ENCODE assay signal across 15 cellular contexts in the genomic region with DNA sequence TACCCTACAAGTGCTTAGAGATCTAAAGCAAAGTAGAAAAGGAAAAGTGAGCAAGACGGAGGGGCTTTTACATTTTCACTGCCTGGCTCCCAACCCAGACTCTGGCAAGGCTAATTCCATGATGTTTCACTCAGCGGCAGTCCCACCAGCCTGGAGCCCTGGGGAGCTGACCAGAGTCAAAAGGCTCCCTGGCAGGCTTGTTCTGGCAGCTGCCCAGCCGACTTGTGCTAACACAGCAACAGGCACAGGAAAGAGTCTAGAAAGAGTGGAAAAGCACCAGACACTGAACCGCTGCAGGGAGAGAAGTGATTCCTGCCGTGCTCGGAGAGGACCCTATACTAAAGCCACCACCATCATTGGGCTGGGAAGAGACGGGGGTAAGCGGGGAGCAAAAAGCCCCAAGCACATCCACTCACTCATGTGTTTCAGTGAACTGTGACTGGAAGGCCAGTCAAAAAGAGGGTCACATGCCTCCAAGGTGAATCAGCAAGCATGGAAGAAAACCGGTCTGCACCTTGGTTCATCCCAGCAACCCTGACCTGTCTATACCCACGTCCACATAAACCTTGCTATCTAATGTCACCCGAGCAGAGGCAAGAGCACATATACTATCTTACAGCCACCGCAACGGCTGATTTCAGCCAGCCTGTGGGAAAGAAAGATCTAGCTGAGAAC. TPM values are rescaled to one million over a fixed set of nuclear protein-coding genes. Genes with fewer than 3 reads are reported as not detected.
DNase-seq lines count a peak whose midpoint lies in the region; ATAC-seq, FAIRE-seq and TF ChIP-seq lines count a peak whose summit lies in the region.
"Had no signal": no experiment of that assay in that cellular context is flagged by ENCODE, and none has a peak within 500 bp of the region (broad histone marks: within the 10 kb centered on the region; RNA-seq: fewer than 3 reads in every experiment).

No MANE protein-coding gene starts in this region.

- no peak overlapping the region for H3K4me3 Mint-ChIP-seq in HFFc6
- H3K4me3 Mint-ChIP-seq: activated naive CD4-positive, alpha-beta T cell treated with anti-CD3 and anti-CD28 coated beads, Interleukin-2, amount 50 U/mL, for 24 hours; mesothelial cell of epicardium had no signal

- ATAC-seq in left lobe of liver = peak; percentile 72

- intact Hi-C loops in endothelial cell of umbilical vein (cut with micrococcal nuclease) = loop anchor here (1.0 to 10.0 kb wide), 7 partner anchors 8 to 711 kb away; a partner anchor contains a TSS
- intact Hi-C loops in testis (cut with DNase I; ENCODE audit: low total_unique reads) = loop anchor here (5.0 kb wide), 1 partner anchor 59 kb away; a partner anchor contains a TSS

- H3K4me1 ChIP-seq in adipocyte (ENCODE audit: control insufficient read depth, insufficient read depth, low read length) = peaks cover 10% of the 10 kb centered on the region
- H3K4me1 ChIP-seq in endothelial cell of umbilical vein (ENCODE audit: control insufficient read depth, extremely low read depth, insufficient read depth, low read length) = peaks cover 13% of the 10 kb centered on the region
- H3K4me1 ChIP-seq in testis = peaks cover 6% of the 10 kb centered on the region
- H3K4me1 ChIP-seq: SJSA1 had no signal

- no peaks in the 10 kb centered on the region; the same call in none of the 2 replicates for H3K27me3 Mint-ChIP-seq in HFFc6 (ENCODE audit: insufficient read depth)
- H3K27me3 Mint-ChIP-seq: activated naive CD4-positive, alpha-beta T cell treated with anti-CD3 and anti-CD28 coated beads, Interleukin-2, amount 50 U/mL, for 24 hours had no signal

- 71 to 81% methylated on average over 11 to 12 of the region's 13 CpGs for WGBS in testis, 2 donors

- H3K27ac Mint-ChIP-seq in HFFc6 = no peak overlapping the region
- H3K27ac Mint-ChIP-seq: mesothelial cell of epicardium had no signal

- H3K36me3 ChIP-seq in adipocyte (ENCODE audit: control insufficient read depth, insufficient read depth, low read length, severe bottlenecking) (peaks cover 43% of the 10 kb centered on the region), endothelial cell of umbilical vein (ENCODE audit: control insufficient read depth in 2 of 2, extremely low read depth in 1 of 2, insufficient read depth in 2 of 2, low read length in 2 of 2) (peaks cover 6 to 10% of the 10 kb centered on the region in 2 experiments), testis (ENCODE audit: low read depth, missing control alignments) (no peaks in the 10 kb centered on the region)

- H3K4me3 ChIP-seq in adipocyte (ENCODE audit: low read length) (no peak overlapping the region), endothelial cell of umbilical vein (replicated peaks in 1 of 3; ENCODE audit: insufficient read depth in 1 of 3, low read depth in 1 of 3, low read length in 3 of 3) (no peak overlapping the region), testis (no peak overlapping the region)
- H3K4me3 ChIP-seq: SJSA1 had no signal

- H3K9me3 Mint-ChIP-seq in HFFc6 = no peaks in the 10 kb centered on the region
- H3K9me3 Mint-ChIP-seq: activated naive CD4-positive, alpha-beta T cell treated with anti-CD3 and anti-CD28 coated beads, Interleukin-2, amount 50 U/mL, for 24 hours; mesothelial cell of epicardium had no signal

- H3K4me1 Mint-ChIP-seq in HFFc6 (ENCODE audit: low read depth) = peaks cover 12% of the 10 kb centered on the region
- H3K4me1 Mint-ChIP-seq: mesothelial cell of epicardium had no signal

- dilution Hi-C loops in endothelial cell of umbilical vein (cut with MboI; ENCODE audit: extremely low pct_ligation_motif_present, low sequenced_read_pairs) = no loop called here

- no peak overlapping the region for H3K27ac ChIP-seq in endothelial cell of umbilical vein (ENCODE audit: insufficient read depth, low read depth, low read length)
- peak overlapping the region in 1 of 2 donors; percentile 59 for H3K27ac ChIP-seq in testis
- H3K27ac ChIP-seq: KMS-11, SJSA1 had no signal

- H3K9me1 ChIP-seq in endothelial cell of umbilical vein (replicated peaks; ENCODE audit: control insufficient read depth, extremely low read depth, insufficient read depth, low read length) = no peaks in the 10 kb centered on the region

- H3K36me3 Mint-ChIP-seq in HFFc6 (ENCODE audit: low read depth) = peaks cover 11% of the 10 kb centered on the region

- H3K4me2 ChIP-seq in endothelial cell of umbilical vein (ENCODE audit: insufficient read depth, low read length) = no peak overlapping the region
- H3K4me2 ChIP-seq: KMS-11 had no signal

- no peak for DNase-seq in adipocyte (ENCODE audit: low read depth)
- peak; percentile 90 for DNase-seq in endothelial cell of umbilical vein (ENCODE audit: low read depth, low spot score)
- peak; percentile 82 for DNase-seq in left lobe of liver (ENCODE audit: low spot score)
- DNase-seq in testis = peak; percentile 42
- DNase-seq in HFFc6 = no peak
- no peak for DNase-seq in GOT3 (lab: John Stamatoyannopoulos, UW)
- no peak for DNase-seq in LoVo (ENCODE audit: low spot score)
- DNase-seq in NCI-H2227 (lab: John Stamatoyannopoulos, UW; ENCODE audit: unreplicated experiment) = no peak
- DNase-seq: effector CD8-positive, alpha-beta T cell; GF-D8; NCI-H1930 had no signal

- BruUV-seq in endothelial cell of umbilical vein (replicated peaks; lab: Mats Ljungman, UMichigan) = no TSS peak

- H3K9me3 ChIP-seq in adipocyte (ENCODE audit: control insufficient read depth, low read length) (no peaks in the 10 kb centered on the region), endothelial cell of umbilical vein (replicated peaks; ENCODE audit: control insufficient read depth, insufficient read depth, low read length) (no peaks in the 10 kb centered on the region), testis (no peaks in the 10 kb centered on the region)
- H3K9me3 ChIP-seq: SJSA1 had no signal

- TF ChIP-seq CTCF in endothelial cell of umbilical vein (IDR thresholded peaks at IDR 0.05; ENCODE audit: extremely low read depth in 1 of 2, insufficient read depth in 1 of 2, low read depth in 1 of 2, low read length in 2 of 2) = no peak
- no peak for TF ChIP-seq CTCF in testis (IDR thresholded peaks at IDR 0.05)
- TF ChIP-seq CTCF in HFFc6 (IDR thresholded peaks at IDR 0.05) = no peak

- CTCF ChIA-PET in endothelial cell of umbilical vein (lab: Charles Lee) = interaction anchor here (0.8 to 4.3 kb wide), 7 partner anchors 8 to 111 kb away, joined by 5 to 83 read pairs (median 9); a partner anchor contains a TSS

- H2AFZ ChIP-seq in endothelial cell of umbilical vein (ENCODE audit: low read depth, low read length) = no peak overlapping the region

- FAIRE-seq in endothelial cell of umbilical vein (lab: Jason Lieb, UNC) = no peak

- H4K20me1 ChIP-seq in endothelial cell of umbilical vein (replicated peaks; ENCODE audit: control insufficient read depth, extremely low read depth, insufficient read depth, low read length) = no peaks in the 10 kb centered on the region

- POLR2A ChIA-PET in endothelial cell of umbilical vein (lab: Charles Lee) = no interaction called here

- H3K79me2 ChIP-seq in endothelial cell of umbilical vein (ENCODE audit: control insufficient read depth, insufficient read depth, low read length) = peaks cover 13% of the 10 kb centered on the region

- H3K9ac ChIP-seq in adipocyte (ENCODE audit: low read length) (peak overlapping the region; percentile 20), endothelial cell of umbilical vein (replicated peaks; ENCODE audit: extremely low read depth, insufficient read depth, low read length) (no peak overlapping the region)
- H3K9ac ChIP-seq: KMS-11 had no signal

- TF ChIP-seq POLR2A in endothelial cell of umbilical vein (IDR thresholded peaks at IDR 0.05; ENCODE audit: low read depth, low read length) = no peak
- no peak for TF ChIP-seq POLR2A in testis (IDR thresholded peaks at IDR 0.05)

- H3K27me3 ChIP-seq in adipocyte (replicated peaks; ENCODE audit: control insufficient read depth, insufficient read depth, low read length) (no peaks in the 10 kb centered on the region), endothelial cell of umbilical vein (ENCODE audit: control insufficient read depth in 2 of 2, insufficient read depth in 2 of 2, low read length in 2 of 2) (no peaks in the 10 kb centered on the region), testis (no peaks in the 10 kb centered on the region)
- H3K27me3 ChIP-seq: SJSA1 had no signal

TF ChIP-seq in endothelial cell of umbilical vein, 7 proteins besides CTCF, POLR2A, EP300 and RAD21:
- no peak for TF ChIP-seq EZH2 (IDR thresholded peaks at IDR 0.05; ENCODE audit: borderline replicate concordance, low read depth, low read length, severe bottlenecking)
- peak; percentile 12 for TF ChIP-seq POLR2AphosphoS5 (IDR thresholded peaks at IDR 0.05; ENCODE audit: insufficient read depth, low read depth, low read length)
TF ChIP-seq in endothelial cell of umbilical vein: peak in this region for 1.

RNA-seq across cellular contexts. Expression of a gene that starts 8.0 kb away (rescaled TPM):
- total RNA-seq in endothelial cell of umbilical vein (54.7 and 66.2 TPM in 2 replicates), left lobe of liver (32.0 TPM), testis (10 to 100 TPM; 25.8 to 27.1 TPM)
- polyA plus RNA-seq in endothelial cell of umbilical vein (85.9 TPM in 2 replicates), testis (ENCODE audit: insufficient read depth, low read depth, low replicate concordance) (52.3 TPM)
- 76.3 and 87.7 TPM in 2 replicates for polyA plus RNA-seq in endothelial cell of umbilical vein (2011; cell fraction: cytosol; rRNA removed)
- polyA plus RNA-seq in endothelial cell of umbilical vein (2011; cell fraction: nucleus; rRNA removed) = 37.8 and 40.8 TPM in 2 replicates
- polyA plus RNA-seq in endothelial cell of umbilical vein (2012) = 49.5 and 57.3 TPM in 2 replicates
- 47.4 and 52.7 TPM in 2 replicates for polyA minus RNA-seq in endothelial cell of umbilical vein
- polyA minus RNA-seq in endothelial cell of umbilical vein (2011; cell fraction: cytosol; rRNA and poly(A)+ RNA removed) = 20.1 TPM
- polyA minus RNA-seq in endothelial cell of umbilical vein (2011; cell fraction: nucleus; rRNA and poly(A)+ RNA removed) = 19.8 and 21.2 TPM in 2 replicates
- 10 to 100 TPM; 42.0 to 53.6 (median 45.6) TPM for total RNA-seq in HFFc6 (2021; fragmentation: NEBNext Ultra II Directional; extraction: Animal tissue kit (Norgen Biotek cat#: 25700))

RNA-seq across cellular contexts. Expression of a gene that starts 58.8 kb away (rescaled TPM):
- 22.1 TPM in 2 replicates for total RNA-seq in endothelial cell of umbilical vein
- 175 and 265 TPM in 2 replicates for polyA plus RNA-seq in endothelial cell of umbilical vein
- polyA plus RNA-seq in endothelial cell of umbilical vein (2011; cell fraction: cytosol; rRNA removed) = 56.7 and 70.5 TPM in 2 replicates
- 21.7 and 27.7 TPM in 2 replicates for polyA plus RNA-seq in endothelial cell of umbilical vein (2011; cell fraction: nucleus; rRNA removed)
- polyA plus RNA-seq in endothelial cell of umbilical vein (2012) = 3.1 and 3.6 TPM in 2 replicates
- 84.2 and 89.6 TPM in 2 replicates for polyA minus RNA-seq in endothelial cell of umbilical vein
- polyA minus RNA-seq in endothelial cell of umbilical vein (2011; cell fraction: cytosol; rRNA and poly(A)+ RNA removed) = not detected
- polyA minus RNA-seq in endothelial cell of umbilical vein (2011; cell fraction: nucleus; rRNA and poly(A)+ RNA removed) = 15.0 and 19.9 TPM in 2 replicates
- 12.5 TPM for total RNA-seq in left lobe of liver
- 10 to 100 TPM; 11.3 to 11.9 TPM for total RNA-seq in testis
- polyA plus RNA-seq in testis (ENCODE audit: insufficient read depth, low read depth, low replicate concordance) = 10.9 TPM
- total RNA-seq in HFFc6 (2021; fragmentation: NEBNext Ultra II Directional; extraction: Animal tissue kit (Norgen Biotek cat#: 25700)) = not detected
- total RNA-seq: mesothelial cell of epicardium, SJSA1 had no signal

Comparison
In these comparisons a context has a peak if more than half of its experiments do, and no peak if none do; other contexts are left out.
1. DNase-seq: peak in endothelial cell of umbilical vein (single experiment), left lobe of liver (single experiment) and testis (single experiment); none in adipocyte (single experiment), HFFc6 (single experiment), GOT3 (single experiment), LoVo (single experiment) and NCI-H2227 (single experiment).
2. RNA of a gene that starts 58.8 kb away (total RNA-seq): 22.1 TPM in endothelial cell of umbilical vein, 12.5 TPM in left lobe of liver (single experiment) and 11.3 to 11.9 TPM in testis; not detected in HFFc6; every median in the first group is over 10 times any median in the second.